Comparison of ENCODE assay signal across 1 cellular context in the genomic region with DNA sequence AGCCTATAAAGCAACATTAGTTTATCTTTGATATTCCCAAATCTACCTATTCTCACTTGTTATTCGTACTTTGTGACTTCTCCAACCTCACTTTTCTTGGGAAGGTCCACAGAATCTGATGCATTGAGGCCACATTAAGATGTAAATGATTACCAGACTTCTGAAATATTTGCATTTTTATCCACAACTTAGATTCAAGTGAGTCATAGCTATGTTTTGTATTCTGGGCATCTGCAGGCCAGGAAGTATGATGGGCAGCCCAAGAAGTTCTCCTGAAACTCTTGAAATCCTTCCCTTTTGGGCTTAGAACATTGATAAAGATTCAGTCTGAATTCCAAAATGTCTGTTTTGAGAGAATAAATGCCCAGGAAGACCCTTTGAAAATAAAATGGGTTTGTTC.
TF ChIP-seq lines count a peak whose summit lies in the region.

No MANE protein-coding gene starts in this region.

TF ChIP-seq in IMR-90, 13 proteins besides CTCF, POLR2A, EP300 and RAD21:
- TF ChIP-seq, protein P1, sequence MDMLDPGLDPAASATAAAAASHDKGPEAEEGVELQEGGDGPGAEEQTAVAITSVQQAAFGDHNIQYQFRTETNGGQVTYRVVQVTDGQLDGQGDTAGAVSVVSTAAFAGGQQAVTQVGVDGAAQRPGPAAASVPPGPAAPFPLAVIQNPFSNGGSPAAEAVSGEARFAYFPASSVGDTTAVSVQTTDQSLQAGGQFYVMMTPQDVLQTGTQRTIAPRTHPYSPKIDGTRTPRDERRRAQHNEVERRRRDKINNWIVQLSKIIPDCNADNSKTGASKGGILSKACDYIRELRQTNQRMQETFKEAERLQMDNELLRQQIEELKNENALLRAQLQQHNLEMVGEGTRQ (IDR thresholded peaks at IDR 0.05; ENCODE audit: low read depth, low read length), result no peak
- no peak for TF ChIP-seq CEBPB (IDR thresholded peaks at IDR 0.05; ENCODE audit: low read depth, low read length)
